13 cellular contexts compared by ENCODE assay signal in the genomic region with DNA sequence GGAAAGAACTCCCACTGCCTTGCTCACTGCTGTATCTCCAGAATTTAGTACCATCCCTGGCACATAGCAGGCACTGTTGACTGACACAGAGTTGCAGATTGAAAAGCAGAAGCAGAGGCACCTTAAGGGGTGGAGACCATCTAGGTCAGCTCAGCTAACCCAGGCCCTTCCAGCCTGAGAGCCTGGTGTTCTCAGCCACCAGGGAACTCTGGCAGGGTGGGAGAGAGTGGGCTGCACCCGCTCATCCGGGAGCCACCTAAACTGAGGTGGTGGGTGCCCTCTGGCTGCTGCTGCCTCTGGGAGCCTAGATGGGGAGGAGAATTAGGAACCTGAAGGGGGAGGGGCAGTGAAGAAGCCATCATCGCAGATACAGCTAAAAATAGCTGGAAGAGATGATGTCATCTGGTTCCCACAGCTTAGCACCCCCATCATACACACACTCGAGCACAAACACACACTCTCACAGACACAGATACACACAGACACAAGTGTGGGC. TPM values are rescaled to one million over a fixed set of nuclear protein-coding genes. Genes with fewer than 3 reads are reported as not detected.
DNase-seq lines count a peak whose midpoint lies in the region; ATAC-seq and TF ChIP-seq lines count a peak whose summit lies in the region.
"Had no signal": no experiment of that assay in that cellular context is flagged by ENCODE, and none has a peak within 500 bp of the region (broad histone marks: within the 10 kb centered on the region; RNA-seq: fewer than 3 reads in every experiment).

No MANE protein-coding gene starts in this region.

- no peaks in the 10 kb centered on the region for H3K36me3 Mint-ChIP-seq in stimulated activated effector memory CD8-positive, alpha-beta T cell treated with anti-CD3 and anti-CD28 coated beads, Interleukin-12 subunit alpha, Interleukin-12 subunit beta, amount 100 ng/mL, for 72 hours

- peaks cover 0 to 12% (median 2%) of the 10 kb centered on the region in 3 donors for H3K27me3 ChIP-seq in sigmoid colon
- H3K27me3 ChIP-seq: cardiac muscle cell had no signal

- no peaks in the 10 kb centered on the region for H3K9me3 Mint-ChIP-seq in stimulated activated effector memory CD8-positive, alpha-beta T cell treated with anti-CD3 and anti-CD28 coated beads, Interleukin-12 subunit alpha, Interleukin-12 subunit beta, amount 100 ng/mL, for 72 hours

- WGBS in sigmoid colon, 2 donors: 53 to 68% methylated on average over 4 of the region's 4 CpGs

- H3K27ac Mint-ChIP-seq in stimulated activated effector memory CD8-positive, alpha-beta T cell treated with anti-CD3 and anti-CD28 coated beads, Interleukin-12 subunit alpha, Interleukin-12 subunit beta, amount 100 ng/mL, for 72 hours: no peak overlapping the region

- no peak for TF ChIP-seq CTCF in fibroblast of pulmonary artery (IDR thresholded peaks at IDR 0.05; ENCODE audit: low read length, missing control alignments)
- TF ChIP-seq CTCF in sigmoid colon (IDR thresholded peaks at IDR 0.05): no peak

- no peaks in the 10 kb centered on the region for H3K4me1 Mint-ChIP-seq in stimulated activated effector memory CD8-positive, alpha-beta T cell treated with anti-CD3 and anti-CD28 coated beads, Interleukin-12 subunit alpha, Interleukin-12 subunit beta, amount 100 ng/mL, for 72 hours

- H3K9me3 ChIP-seq in sigmoid colon: no peaks in the 10 kb centered on the region
- H3K9me3 ChIP-seq: A549 had no signal

- TF ChIP-seq POLR2A in sigmoid colon (IDR thresholded peaks at IDR 0.05): no peak

- H3K4me1 ChIP-seq in sigmoid colon: peaks cover 0 to 25% (median 19%) of the 10 kb centered on the region in 4 donors

- H3K4me3 ChIP-seq in fibroblast of pulmonary artery (replicated peaks; ENCODE audit: low read depth, low read length) (no peak overlapping the region), sigmoid colon (no peak overlapping the region)
- H3K4me3 ChIP-seq: A549, cardiac muscle cell had no signal

- peak overlapping the region in 3 of 4 donors; percentile 19 to 66 (median 46) for H3K27ac ChIP-seq in sigmoid colon
- H3K27ac ChIP-seq: cardiac muscle cell had no signal

- ATAC-seq in GM18870 (IDR thresholded peaks at IDR 0.05; ENCODE audit: unreplicated experiment) (no peak), GM18867 (IDR thresholded peaks at IDR 0.05; ENCODE audit: unreplicated experiment) (no peak)
- no peak for ATAC-seq in stimulated activated effector memory CD8-positive, alpha-beta T cell treated with anti-CD3 and anti-CD28 coated beads, Interleukin-12 subunit alpha, Interleukin-12 subunit beta, amount 100 ng/mL, for 72 hours
- ATAC-seq: A549 had no signal

- no peak overlapping the region for H3K4me3 Mint-ChIP-seq in stimulated activated effector memory CD8-positive, alpha-beta T cell treated with anti-CD3 and anti-CD28 coated beads, Interleukin-12 subunit alpha, Interleukin-12 subunit beta, amount 100 ng/mL, for 72 hours

- no peak for TF ChIP-seq EP300 in sigmoid colon (IDR thresholded peaks at IDR 0.05)

- no peaks in the 10 kb centered on the region for H3K36me3 ChIP-seq in sigmoid colon
- H3K36me3 ChIP-seq: cardiac muscle cell had no signal

- intact Hi-C loops in sigmoid colon (cut with DNase I): no loop called here

- DNase-seq in DMS153 (lab: John Stamatoyannopoulos, UW) (peak; percentile 59), DMS153 treated with DMSO at 0.1 percent for 48 hours (lab: John Stamatoyannopoulos, UW; ENCODE audit: unreplicated experiment) (no peak), NCI-H69 (lab: John Stamatoyannopoulos, UW) (peak; percentile 60), fibroblast of pulmonary artery (ENCODE audit: low read depth) (peak; percentile 18), sigmoid colon (no peak)
- no peak for DNase-seq in stimulated activated effector memory CD8-positive, alpha-beta T cell treated with anti-CD3 and anti-CD28 coated beads, Interleukin-12 subunit alpha, Interleukin-12 subunit beta, amount 100 ng/mL, for 72 hours (ENCODE audit: low spot score in 2 of 2)
- DNase-seq: activated CD4-positive, alpha-beta T cell treated with anti-CD3 and anti-CD28 coated beads, Interleukin-2, amount 50 U/mL, for 4 hours had no signal

RNA-seq across cellular contexts. Expression of gene TSPAN1, which starts 1.5 kb away (rescaled TPM):
- total RNA-seq in sigmoid colon: 1 to 10 TPM in 2 of 4 donors, under 1 TPM in 2; 0.95 to 8.9 (median 2.2) TPM
- polyA plus RNA-seq in sigmoid colon: 1,000 to 10,000 TPM in 1 of 3 donors, 100 to 1,000 TPM in 2; 300 to 1,233 (median 443) TPM
- total RNA-seq: cardiac muscle cell had no signal
- polyA plus RNA-seq: cardiac muscle cell had no signal

RNA-seq across cellular contexts. Expression of gene P3R3URF, which starts 2.9 kb away (rescaled TPM):
- total RNA-seq in sigmoid colon: not detected
- not detected for polyA plus RNA-seq in sigmoid colon
- total RNA-seq: cardiac muscle cell, urinary bladder had no signal
- polyA plus RNA-seq: A549, cardiac muscle cell, keratinocyte, urinary bladder had no signal

RNA-seq across cellular contexts. Expression of gene POMGNT1, which starts 24.8 kb away (rescaled TPM):
- 10 to 100 TPM; 29.9 to 37.4 (median 33.5) TPM for total RNA-seq in sigmoid colon
- polyA plus RNA-seq in sigmoid colon: 10 to 100 TPM in 1 of 3 donors, 1 to 10 TPM in 2; 5.5 to 19.8 (median 9.0) TPM

RNA-seq across cellular contexts. Expression of gene LURAP1, which starts 29.7 kb away (rescaled TPM):
- total RNA-seq in sigmoid colon: 10 to 100 TPM in 1 of 4 donors, 1 to 10 TPM in 3; 3.0 to 10.8 (median 9.2) TPM
- polyA plus RNA-seq in sigmoid colon: under 1 TPM in 2 of 3 donors, not detected in 1; 0.60 to 0.95 TPM
- polyA plus RNA-seq: A549 had no signal

RNA-seq across cellular contexts. Expression of gene PIK3R3, which starts 41.0 kb away (rescaled TPM):
- 10 to 100 TPM in 2 of 4 donors, 1 to 10 TPM in 2; 6.2 to 11.6 (median 9.4) TPM for total RNA-seq in sigmoid colon
- 1 to 10 TPM; 2.4 to 7.0 (median 3.9) TPM for polyA plus RNA-seq in sigmoid colon

Comparison
In these comparisons a context has a peak if more than half of its experiments do, and no peak if none do; other contexts are left out.
1. DNase-seq: peak in DMS153 (single experiment), NCI-H69 (single experiment) and fibroblast of pulmonary artery (single experiment); none in DMS153 treated with DMSO at 0.1 percent for 48 hours (single experiment), sigmoid colon (single experiment) and stimulated activated effector memory CD8-positive, alpha-beta T cell treated with anti-CD3 and anti-CD28 coated beads, Interleukin-12 subunit alpha, Interleukin-12 subunit beta, amount 100 ng/mL, for 72 hours (0 of 2).